28 cellular contexts compared by ENCODE assay signal in the genomic region with DNA sequence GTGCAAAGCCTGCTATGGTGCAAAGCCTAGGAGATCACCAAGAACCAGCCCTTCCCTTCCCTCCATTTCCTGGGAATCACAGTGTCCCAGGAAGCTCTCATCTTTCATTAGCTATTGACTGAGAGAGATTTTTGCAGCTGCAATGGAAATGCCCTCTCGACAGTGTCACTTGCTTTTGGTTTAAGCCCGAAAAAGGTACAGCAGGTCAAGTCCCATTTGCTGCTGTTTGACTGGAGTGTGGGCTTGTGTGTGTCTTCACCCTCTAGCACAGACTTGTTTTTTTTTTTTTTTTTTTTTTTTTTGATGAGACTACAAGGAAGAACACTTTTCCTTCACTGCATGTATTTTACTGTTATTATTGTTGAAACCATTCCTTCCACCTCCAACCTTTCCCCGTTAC. TPM values are rescaled to one million over a fixed set of nuclear protein-coding genes. Genes with fewer than 3 reads are reported as not detected.
"Had no signal": no experiment of that assay in that cellular context is flagged by ENCODE, and none has a peak within 500 bp of the region (broad histone marks: within the 10 kb centered on the region; RNA-seq: fewer than 3 reads in every experiment).

No MANE protein-coding gene starts in this region.

- H3K4me3 ChIP-seq: stomach, suprapubic skin, testis, thoracic aorta, thyroid gland, tibial artery, tibial nerve, transverse colon, upper lobe of left lung, upper lobe of right lung, uterus, vagina had no signal

- H3K4me3 Mint-ChIP-seq: stimulated activated effector memory CD8-positive, alpha-beta T cell treated with anti-CD3 and anti-CD28 coated beads, Interleukin-12 subunit alpha, Interleukin-12 subunit beta, amount 100 ng/mL, for 72 hours; stimulated activated memory B cell treated with anti-CD40 and anti-IgM and Interleukin-4, amounts not matched to agents 10 μg/mL and 1 μg/mL and 100 μg/mL, for 72 hours; stimulated activated naive B cell treated with anti-CD40 and anti-IgM and Interleukin-4, amounts not matched to agents 10 μg/mL and 1 μg/mL and 100 μg/mL, for 72 hours; stimulated activated naive CD8-positive, alpha-beta T cell treated with anti-CD3 and anti-CD28 coated beads, Interleukin-15, amount 100 ng/mL, for 72 hours; stimulated activated naive CD8-positive, alpha-beta T cell treated with anti-CD3 and anti-CD28 coated beads, Interleukin-15, Interleukin-2, amounts not matched to agents 100 ng/mL and 50 ng/mL, for 24 hours; type B pancreatic cell had no signal

- ATAC-seq: stimulated activated effector memory CD8-positive, alpha-beta T cell treated with anti-CD3 and anti-CD28 coated beads, Interleukin-12 subunit alpha, Interleukin-12 subunit beta, amount 100 ng/mL, for 72 hours; stimulated activated memory B cell treated with anti-CD40 and anti-IgM and Interleukin-4, amounts not matched to agents 10 μg/mL and 1 μg/mL and 100 μg/mL, for 72 hours; stimulated activated naive B cell treated with anti-CD40 and anti-IgM and Interleukin-4, amounts not matched to agents 10 μg/mL and 1 μg/mL and 100 μg/mL, for 72 hours; stimulated activated naive CD8-positive, alpha-beta T cell treated with anti-CD3 and anti-CD28 coated beads, Interleukin-15, amount 100 ng/mL, for 72 hours; stimulated activated naive CD8-positive, alpha-beta T cell treated with anti-CD3 and anti-CD28 coated beads, Interleukin-15, Interleukin-2, amounts not matched to agents 100 U/mL and 50 U/mL, for 24 hours; upper lobe of right lung had no signal

- H3K27me3 Mint-ChIP-seq: stimulated activated memory B cell treated with anti-CD40 and anti-IgM and Interleukin-4, amounts not matched to agents 10 μg/mL and 1 μg/mL and 100 μg/mL, for 72 hours; stimulated activated naive B cell treated with anti-CD40 and anti-IgM and Interleukin-4, amounts not matched to agents 10 μg/mL and 1 μg/mL and 100 μg/mL, for 72 hours; stimulated activated naive CD8-positive, alpha-beta T cell treated with anti-CD3 and anti-CD28 coated beads, Interleukin-15, amount 100 ng/mL, for 72 hours; stimulated activated naive CD8-positive, alpha-beta T cell treated with anti-CD3 and anti-CD28 coated beads, Interleukin-15, Interleukin-2, amounts not matched to agents 100 ng/mL and 50 ng/mL, for 24 hours had no signal

- H3K9me3 ChIP-seq: stomach, testis, thoracic aorta, thyroid gland, tibial artery, tibial nerve, transverse colon, upper lobe of left lung, upper lobe of right lung, uterus, vagina had no signal

- H3K36me3 Mint-ChIP-seq: stimulated activated effector memory CD8-positive, alpha-beta T cell treated with anti-CD3 and anti-CD28 coated beads, Interleukin-12 subunit alpha, Interleukin-12 subunit beta, amount 100 ng/mL, for 72 hours; stimulated activated memory B cell treated with anti-CD40 and anti-IgM and Interleukin-4, amounts not matched to agents 10 μg/mL and 1 μg/mL and 100 μg/mL, for 72 hours; stimulated activated naive B cell treated with anti-CD40 and anti-IgM and Interleukin-4, amounts not matched to agents 10 μg/mL and 1 μg/mL and 100 μg/mL, for 72 hours; type B pancreatic cell had no signal

- H3K4me1 ChIP-seq: suprapubic skin, testis, thyroid gland, tibial artery, tibial nerve, transverse colon, upper lobe of left lung, upper lobe of right lung, uterus, vagina had no signal

- H3K27ac Mint-ChIP-seq: stimulated activated effector memory CD8-positive, alpha-beta T cell treated with anti-CD3 and anti-CD28 coated beads, Interleukin-12 subunit alpha, Interleukin-12 subunit beta, amount 100 ng/mL, for 72 hours; stimulated activated memory B cell treated with anti-CD40 and anti-IgM and Interleukin-4, amounts not matched to agents 10 μg/mL and 1 μg/mL and 100 μg/mL, for 72 hours; stimulated activated naive B cell treated with anti-CD40 and anti-IgM and Interleukin-4, amounts not matched to agents 10 μg/mL and 1 μg/mL and 100 μg/mL, for 72 hours; stimulated activated naive CD8-positive, alpha-beta T cell treated with anti-CD3 and anti-CD28 coated beads, Interleukin-15, Interleukin-2, amounts not matched to agents 100 ng/mL and 50 ng/mL, for 24 hours; type B pancreatic cell had no signal

- H3K27ac ChIP-seq: stomach, suprapubic skin, testis, thoracic aorta, thyroid gland, tibial artery, tibial nerve, transverse colon, upper lobe of left lung, upper lobe of right lung, uterus, vagina had no signal

- DNase-seq: stimulated activated CD4-positive, alpha-beta T cell treated with anti-CD3 and anti-CD28 coated beads, Interleukin-2, amount 100 ng/mL, for 48 hours; stimulated activated CD4-positive, alpha-beta T cell treated with anti-CD3 and anti-CD28 coated beads, Interleukin-4, amount 100 ng/mL, for 1 hour; stimulated activated CD4-positive, alpha-beta T cell treated with anti-CD3 and anti-CD28 coated beads, Interleukin-4, amount 100 ng/mL, for 24 hours; stimulated activated CD4-positive, alpha-beta T cell treated with anti-CD3 and anti-CD28 coated beads, Interleukin-4, amount 100 ng/mL, for 4 hours; stimulated activated CD8-positive, alpha-beta memory T cell treated with anti-CD3 and anti-CD28 coated beads, Interleukin-4, amount 100 ng/mL, for 48 hours; stimulated activated naive B cell treated with anti-CD40 and anti-IgM and Interleukin-4, amounts not matched to agents 10 μg/mL and 1 μg/mL and 100 μg/mL, for 72 hours; stimulated activated naive CD4-positive, alpha-beta T cell; stimulated activated naive CD4-positive, alpha-beta T cell treated with Interleukin-2 at 50 U/mL for 16 hours; stimulated activated naive CD8-positive, alpha-beta T cell treated with anti-CD3 and anti-CD28 coated beads, Interleukin-15, amount 100 ng/mL, for 72 hours; stimulated activated naive CD8-positive, alpha-beta T cell treated with anti-CD3 and anti-CD28 coated beads, Interleukin-15, Interleukin-2, amounts not matched to agents 100 U/mL and 50 U/mL, for 24 hours; stomach; substantia nigra; testis; thyroid gland; tibial artery; transverse colon; trophoblast cell; upper lobe of left lung; upper lobe of right lung; uterus had no signal

- H3K9me3 Mint-ChIP-seq: stimulated activated naive CD8-positive, alpha-beta T cell treated with anti-CD3 and anti-CD28 coated beads, Interleukin-15, amount 100 ng/mL, for 72 hours; type B pancreatic cell had no signal

- H3K27me3 ChIP-seq: stomach, suprapubic skin, testis, thyroid gland, tibial artery, tibial nerve, transverse colon, upper lobe of left lung, upper lobe of right lung, uterus, vagina had no signal

- H3K4me1 Mint-ChIP-seq: stimulated activated effector memory CD8-positive, alpha-beta T cell treated with anti-CD3 and anti-CD28 coated beads, Interleukin-12 subunit alpha, Interleukin-12 subunit beta, amount 100 ng/mL, for 72 hours; stimulated activated memory B cell treated with anti-CD40 and anti-IgM and Interleukin-4, amounts not matched to agents 10 μg/mL and 1 μg/mL and 100 μg/mL, for 72 hours; stimulated activated naive B cell treated with anti-CD40 and anti-IgM and Interleukin-4, amounts not matched to agents 10 μg/mL and 1 μg/mL and 100 μg/mL, for 72 hours; stimulated activated naive CD8-positive, alpha-beta T cell treated with anti-CD3 and anti-CD28 coated beads, Interleukin-15, amount 100 ng/mL, for 72 hours had no signal

- H3K36me3 ChIP-seq: stomach, suprapubic skin, thoracic aorta, thyroid gland, tibial artery, tibial nerve, transverse colon, upper lobe of left lung, upper lobe of right lung, uterus, vagina had no signal

RNA-seq across cellular contexts. Expression of gene NRG3, which starts 36.3 kb away (rescaled TPM):
- total RNA-seq: vagina had no signal
